Comparison of ENCODE assay signal across 16 cellular contexts in genomic region chr15:99130765-99131440, GRCh38. TPM values are rescaled to one million over a fixed set of nuclear protein-coding genes. Genes with fewer than 3 reads are reported as not detected.
DNase-seq lines count a peak whose midpoint lies in the region; ATAC-seq and TF ChIP-seq lines count a peak whose summit lies in the region.
"Had no signal": no experiment of that assay in that cellular context is flagged by ENCODE, and none has a peak within 500 bp of the region (broad histone marks: within the 10 kb centered on the region; RNA-seq: fewer than 3 reads in every experiment).

No MANE protein-coding gene starts in this region.

- no peak overlapping the region for H3K27ac ChIP-seq in endodermal cell (ENCODE audit: low read depth, low read length)
- peak overlapping the region; percentile 70 for H3K27ac ChIP-seq in muscle layer of colon (ENCODE audit: low read depth, low read length)
- H3K27ac ChIP-seq in gastrocnemius medialis = peak overlapping the region; percentile 63 to 97 (median 90)

- peaks cover 53% of the 10 kb centered on the region for H3K4me1 Mint-ChIP-seq in chondrocyte (ENCODE audit: low read depth)
- peaks cover 7% of the 10 kb centered on the region for H3K4me1 Mint-ChIP-seq in endodermal cell
- H3K4me1 Mint-ChIP-seq: GM23338 had no signal

- H3K27me3 Mint-ChIP-seq in chondrocyte (ENCODE audit: low read depth) (no peaks in the 10 kb centered on the region), endodermal cell (ENCODE audit: insufficient read depth) (no peaks in the 10 kb centered on the region)

- no peak overlapping the region for H3K4me3 Mint-ChIP-seq in chondrocyte (ENCODE audit: unreplicated experiment)
- H3K4me3 Mint-ChIP-seq in endodermal cell = no peak overlapping the region
- H3K4me3 Mint-ChIP-seq: CD8-positive, alpha-beta T cell; GM23338; HFFc6 had no signal

- no peak for TF ChIP-seq CTCF in chondrocyte (IDR thresholded peaks at IDR 0.05)
- TF ChIP-seq CTCF in endodermal cell (conservative IDR thresholded peaks at IDR 0.05) = no peak
- no peak for TF ChIP-seq CTCF in gastrocnemius medialis (IDR thresholded peaks at IDR 0.05 in 4 of 5, conservative IDR thresholded peaks at IDR 0.05 in 1 of 5)

- no peak for TF ChIP-seq POLR2A in gastrocnemius medialis (IDR thresholded peaks at IDR 0.05)

- H3K4me3 ChIP-seq in endodermal cell (ENCODE audit: low read length) (no peak overlapping the region), muscle layer of colon (ENCODE audit: low read depth in 1 of 2, low read length in 2 of 2) (no peak overlapping the region), gastrocnemius medialis (no peak overlapping the region)
- H3K4me3 ChIP-seq: GM23338, Peyer's patch had no signal

- in situ Hi-C loops in gastrocnemius medialis (cut with MboI; ENCODE audit: low sequenced_read_pairs in 4 of 4) = no loop called here

- H3K4me1 ChIP-seq in endodermal cell (ENCODE audit: control insufficient read depth, insufficient read depth, low read length) = peaks cover 3% of the 10 kb centered on the region
- peaks cover 96% of the 10 kb centered on the region for H3K4me1 ChIP-seq in muscle layer of colon (ENCODE audit: insufficient read depth, low read length)
- H3K4me1 ChIP-seq in gastrocnemius medialis = peaks cover 59 to 68% of the 10 kb centered on the region in 2 donors
- H3K4me1 ChIP-seq: Peyer's patch had no signal

- peak; percentile 67 for DNase-seq in chondrocyte (ENCODE audit: low spot score)
- DNase-seq in endodermal cell = peak; percentile 18
- no peak for DNase-seq in gastrocnemius medialis
- no peak for DNase-seq in NCI-H82 (lab: John Stamatoyannopoulos, UW)
- DNase-seq in stimulated activated naive CD4-positive, alpha-beta T cell (lab: John Stamatoyannopoulos, UW) = no peak
- DNase-seq in stimulated activated CD4-positive, alpha-beta T cell treated with anti-CD3 and anti-CD28 coated beads, Interleukin-4, amount 100 ng/mL, for 4 hours = no peak
- DNase-seq: CD8-positive, alpha-beta T cell; HFFc6; Karpas-422; NCI-H187 treated with DMSO at 0.1 percent for 48 hours; NCI-H446 treated with DMSO at 0.1 percent for 48 hours; NCI-H774; SHP77 had no signal

- ATAC-seq in gastrocnemius medialis = no peak
- ATAC-seq: CD8-positive, alpha-beta T cell; GM23338 had no signal

- H3K9me3 Mint-ChIP-seq in chondrocyte (ENCODE audit: low read depth) (no peaks in the 10 kb centered on the region), endodermal cell (no peaks in the 10 kb centered on the region)
- H3K9me3 Mint-ChIP-seq: CD8-positive, alpha-beta T cell; GM23338; HFFc6 had no signal

- H3K36me3 ChIP-seq in endodermal cell (ENCODE audit: control insufficient read depth, insufficient read depth, low read length) = peaks cover 17% of the 10 kb centered on the region
- peaks cover 91% of the 10 kb centered on the region for H3K36me3 ChIP-seq in muscle layer of colon (ENCODE audit: insufficient read depth, low read length)
- peaks cover 0 to 62% of the 10 kb centered on the region in 2 donors for H3K36me3 ChIP-seq in gastrocnemius medialis

- H3K9ac ChIP-seq in endodermal cell (ENCODE audit: extremely low read depth, low read length, poor library complexity, severe bottlenecking) (no peak overlapping the region), muscle layer of colon (ENCODE audit: low read length) (peak overlapping the region; percentile 28)

- H3K27ac Mint-ChIP-seq in chondrocyte (ENCODE audit: unreplicated experiment) = no peak overlapping the region
- H3K27ac Mint-ChIP-seq in endodermal cell = no peak overlapping the region
- H3K27ac Mint-ChIP-seq: CD8-positive, alpha-beta T cell; GM23338; HFFc6 had no signal

- intact Hi-C loops in gastrocnemius medialis (cut with DNase I; ENCODE audit: low total_unique reads) = no loop called here

- H3K27me3 ChIP-seq in endodermal cell (ENCODE audit: control insufficient read depth, insufficient read depth, low read length, poor library complexity, severe bottlenecking) = no peaks in the 10 kb centered on the region
- no peaks in the 10 kb centered on the region for H3K27me3 ChIP-seq in muscle layer of colon (ENCODE audit: control insufficient read depth in 1 of 2, insufficient read depth in 2 of 2, low read length in 2 of 2)
- no peaks in the 10 kb centered on the region for H3K27me3 ChIP-seq in gastrocnemius medialis
- H3K27me3 ChIP-seq: Peyer's patch had no signal

- WGBS in endodermal cell (ENCODE audit: insufficient coverage in 1 of 2, insufficient read length in 1 of 2), 2 experiments = 95 to 98% methylated on average over 28 to 30 of the region's 30 CpGs

- H3K36me3 Mint-ChIP-seq in chondrocyte (ENCODE audit: low read depth) (peaks cover 45% of the 10 kb centered on the region), endodermal cell (ENCODE audit: low read depth) (peaks cover 74% of the 10 kb centered on the region)
- H3K36me3 Mint-ChIP-seq: CD8-positive, alpha-beta T cell had no signal

- H3K9me3 ChIP-seq in endodermal cell (ENCODE audit: control insufficient read depth, low read length) (no peaks in the 10 kb centered on the region), muscle layer of colon (ENCODE audit: low read length) (no peaks in the 10 kb centered on the region), gastrocnemius medialis (no peaks in the 10 kb centered on the region)
- H3K9me3 ChIP-seq: Peyer's patch had no signal

RNA-seq across cellular contexts. Expression of gene SYNM, which starts 26.0 kb away (rescaled TPM):
- total RNA-seq in chondrocyte = 13.2 to 23.4 TPM (median 22.1 TPM) in 3 replicates
- total RNA-seq in endodermal cell = 10 to 100 TPM in 1 of 2 donors, 1 to 10 TPM in 1; 2.3 to 12.5 TPM
- 2.0 TPM for polyA plus RNA-seq in endodermal cell (2013, experiment 1 of 2)
- polyA plus RNA-seq in endodermal cell (2013, experiment 2 of 2) = 2.5 TPM
- 100 to 1,000 TPM; 200 to 308 (median 266) TPM for total RNA-seq in gastrocnemius medialis

Comparison
In these comparisons a context has a peak if more than half of its experiments do, and no peak if none do; other contexts are left out.
1. DNase-seq: peak in chondrocyte (single experiment) and endodermal cell (single experiment); none in gastrocnemius medialis (0 of 2), NCI-H82 (single experiment), stimulated activated naive CD4-positive, alpha-beta T cell (0 of 6) and stimulated activated CD4-positive, alpha-beta T cell treated with anti-CD3 and anti-CD28 coated beads, Interleukin-4, amount 100 ng/mL, for 4 hours (0 of 2).